Comparison of ENCODE assay signal across 9 cellular contexts in genomic region chr12:11727133-11727664, GRCh38.
DNase-seq lines count a peak whose midpoint lies in the region; ATAC-seq and TF ChIP-seq lines count a peak whose summit lies in the region.
"Had no signal": no experiment of that assay in that cellular context is flagged by ENCODE, and none has a peak within 500 bp of the region (broad histone marks: within the 10 kb centered on the region; RNA-seq: fewer than 3 reads in every experiment).

No MANE protein-coding gene starts in this region.

- peak overlapping the region; percentile 27 for H3K27ac Mint-ChIP-seq in activated naive CD8-positive, alpha-beta T cell treated with anti-CD3 and anti-CD28 coated beads, Interleukin-2, amount 10 ng/mL, durations not matched to agents 7 days and 5 days

- no peaks in the 10 kb centered on the region for H3K9me3 Mint-ChIP-seq in activated naive CD8-positive, alpha-beta T cell treated with anti-CD3 and anti-CD28 coated beads, Interleukin-2, amount 10 ng/mL, durations not matched to agents 7 days and 5 days

- peaks cover 50% of the 10 kb centered on the region for H3K4me1 Mint-ChIP-seq in activated naive CD8-positive, alpha-beta T cell treated with anti-CD3 and anti-CD28 coated beads, Interleukin-2, amount 10 ng/mL, durations not matched to agents 7 days and 5 days

- POLR2A ChIA-PET in activated naive CD8-positive, alpha-beta T cell treated with anti-CD3 and anti-CD28 coated beads, Interleukin-2, amount 10 ng/mL, durations not matched to agents 7 days and 5 days (lab: Charles Lee), result interaction anchor here (2.6 kb wide), 1 partner anchor 78 kb away, joined by 5 read pairs; the partner anchor contains the start of gene ETV6

- no peak for TF ChIP-seq CTCF in GM06990 (IDR thresholded peaks at IDR 0.05; ENCODE audit: insufficient read depth, low read length, poor library complexity, severe bottlenecking)

- ATAC-seq in activated naive CD8-positive, alpha-beta T cell treated with anti-CD3 and anti-CD28 coated beads, Interleukin-2, amount 10 ng/mL, durations not matched to agents 7 days and 5 days (ENCODE audit: low read depth), result peak; percentile 76
- ATAC-seq in GM21576 (IDR thresholded peaks at IDR 0.05; ENCODE audit: unreplicated experiment), result no peak
- ATAC-seq: K562 had no signal

- H3K36me3 Mint-ChIP-seq in activated naive CD8-positive, alpha-beta T cell treated with anti-CD3 and anti-CD28 coated beads, Interleukin-2, amount 10 ng/mL, durations not matched to agents 7 days and 5 days, result peaks cover 23% of the 10 kb centered on the region

- peak; percentile 74 for DNase-seq in GM06990 (ENCODE audit: extremely low read depth, insufficient read length)
- DNase-seq in T-helper 2 cell, result peak in 4 of 5 experiments; percentile 12 to 56 (median 23)
- DNase-seq in activated naive CD8-positive, alpha-beta T cell treated with anti-CD3 and anti-CD28 coated beads, Interleukin-2, amount 10 ng/mL, durations not matched to agents 7 days and 5 days, result peak; percentile 60
- DNase-seq in stimulated activated CD4-positive, alpha-beta T cell treated with anti-CD3 and anti-CD28 coated beads, Interleukin-15, amount 100 ng/mL, for 48 hours (ENCODE audit: low read depth in 2 of 2), result peak; percentile 45 to 55
- DNase-seq in NCI-H1694 treated with DMSO at 0.1 percent for 48 hours (lab: John Stamatoyannopoulos, UW), result no peak
- no peak for DNase-seq in HT-29 (ENCODE audit: low spot score)
- no peak for DNase-seq in NCI-H1092 (lab: John Stamatoyannopoulos, UW)

- peak overlapping the region; percentile 45 for H3K4me3 Mint-ChIP-seq in activated naive CD8-positive, alpha-beta T cell treated with anti-CD3 and anti-CD28 coated beads, Interleukin-2, amount 10 ng/mL, durations not matched to agents 7 days and 5 days

- H3K27me3 Mint-ChIP-seq in activated naive CD8-positive, alpha-beta T cell treated with anti-CD3 and anti-CD28 coated beads, Interleukin-2, amount 10 ng/mL, durations not matched to agents 7 days and 5 days, result no peaks in the 10 kb centered on the region

- H3K36me3 ChIP-seq in GM06990 (ENCODE audit: control insufficient read depth, insufficient read depth, low read length), result 0 out of 2 replicates have a peak, but pooled peaks cover 3% of the 10 kb centered on the region

- H3K27me3 ChIP-seq in GM06990 (replicated peaks; ENCODE audit: control insufficient read depth, insufficient read depth, low read length), result no peaks in the 10 kb centered on the region

- H3K4me3 ChIP-seq in GM06990 (replicated peaks; ENCODE audit: low read depth, low read length), result no peak overlapping the region
- H3K4me3 ChIP-seq: K562 had no signal

Comparison
In these comparisons a context has a peak if more than half of its experiments do, and no peak if none do; other contexts are left out.
1. DNase-seq: peak in GM06990 (single experiment), T-helper 2 cell (4 of 5), activated naive CD8-positive, alpha-beta T cell treated with anti-CD3 and anti-CD28 coated beads, Interleukin-2, amount 10 ng/mL, durations not matched to agents 7 days and 5 days (single experiment) and stimulated activated CD4-positive, alpha-beta T cell treated with anti-CD3 and anti-CD28 coated beads, Interleukin-15, amount 100 ng/mL, for 48 hours (2 of 2); none in NCI-H1694 treated with DMSO at 0.1 percent for 48 hours (single experiment), HT-29 (single experiment) and NCI-H1092 (single experiment).